Comparison of ENCODE assay signal across 22 cellular contexts in genomic region chr5:115818821-115819220, GRCh38. TPM values are rescaled to one million over a fixed set of nuclear protein-coding genes. Genes with fewer than 3 reads are reported as not detected.
DNase-seq lines count a peak whose midpoint lies in the region; ATAC-seq and TF ChIP-seq lines count a peak whose summit lies in the region.
"Had no signal": no experiment of that assay in that cellular context is flagged by ENCODE, and none has a peak within 500 bp of the region (broad histone marks: within the 10 kb centered on the region; RNA-seq: fewer than 3 reads in every experiment).

No MANE protein-coding gene starts in this region.

- H3K4me1 Mint-ChIP-seq in neural progenitor cell, result peaks cover 32% of the 10 kb centered on the region

- H3K27ac ChIP-seq in RWPE2 (ENCODE audit: poor library complexity, severe bottlenecking), result no peak overlapping the region
- no peak overlapping the region for H3K27ac ChIP-seq in neural progenitor cell
- H3K27ac ChIP-seq: HL-60, RWPE1 had no signal

- no peaks in the 10 kb centered on the region for H3K9me3 ChIP-seq in RWPE2 (ENCODE audit: severe bottlenecking)
- H3K9me3 ChIP-seq in neural progenitor cell (ENCODE audit: low read depth), result no peaks in the 10 kb centered on the region
- H3K9me3 ChIP-seq: BE2C, Caco-2 had no signal

- H3K27ac Mint-ChIP-seq in neural progenitor cell, result no peak overlapping the region
- H3K27ac Mint-ChIP-seq: CD4-positive, CD25-positive, alpha-beta regulatory T cell had no signal

- no peak for TF ChIP-seq CTCF in RWPE2 (IDR thresholded peaks at IDR 0.05; ENCODE audit: poor library complexity, severe bottlenecking)
- TF ChIP-seq CTCF in neural progenitor cell (IDR thresholded peaks at IDR 0.05), result no peak

- no peak for ATAC-seq in RWPE2 (ENCODE audit: low read depth)
- ATAC-seq in GM18870 (IDR thresholded peaks at IDR 0.05; ENCODE audit: unreplicated experiment), result no peak
- no peak for ATAC-seq in HG03135 (IDR thresholded peaks at IDR 0.05; ENCODE audit: unreplicated experiment)
- ATAC-seq: PC-3 had no signal

- H2AFZ ChIP-seq in neural progenitor cell (replicated peaks), result peak overlapping the region; percentile 65

- no peaks in the 10 kb centered on the region for H3K79me2 ChIP-seq in neural progenitor cell (ENCODE audit: low read depth)

- H3K4me2 ChIP-seq in neural progenitor cell, result no peak overlapping the region

- H3K4me3 ChIP-seq in RWPE2 (ENCODE audit: severe bottlenecking) (no peak overlapping the region), neural progenitor cell (no peak overlapping the region)

- no peak overlapping the region for H3K9ac ChIP-seq in neural progenitor cell

- H3K4me1 ChIP-seq in RWPE2 (ENCODE audit: insufficient read depth, poor library complexity, severe bottlenecking) (no peaks in the 10 kb centered on the region), neural progenitor cell (peaks cover 14% of the 10 kb centered on the region)
- H3K4me1 ChIP-seq: BE2C, Caco-2 had no signal

- H3F3A ChIP-seq in neural progenitor cell (ENCODE audit: low read depth), result peaks cover 10% of the 10 kb centered on the region

- peaks cover 58% of the 10 kb centered on the region for H3K27me3 ChIP-seq in RWPE2 (ENCODE audit: insufficient read depth, poor library complexity, severe bottlenecking)
- peaks cover 32% of the 10 kb centered on the region for H3K27me3 ChIP-seq in neural progenitor cell

- peaks cover 2% of the 10 kb centered on the region for H3K9me3 Mint-ChIP-seq in neural progenitor cell

- H4K20me1 ChIP-seq in neural progenitor cell (ENCODE audit: low read depth), result peaks cover 15% of the 10 kb centered on the region

- peaks cover 2% of the 10 kb centered on the region for H3K27me3 Mint-ChIP-seq in neural progenitor cell (ENCODE audit: insufficient read depth, low read depth)

- no peaks in the 10 kb centered on the region for H3K36me3 ChIP-seq in RWPE2 (ENCODE audit: low read depth)
- H3K36me3 ChIP-seq in neural progenitor cell, result no peaks in the 10 kb centered on the region
- H3K36me3 ChIP-seq: BE2C had no signal

- DNase-seq in Ammon's horn (ENCODE audit: low spot score) (peak; percentile 25), RWPE2 (ENCODE audit: low spot score) (peak; percentile 64), globus pallidus (ENCODE audit: low spot score) (peak; percentile 46), neural progenitor cell (ENCODE audit: low spot score) (no peak), cerebellum (ENCODE audit: low spot score) (no peak), DMS153 treated with DMSO at 0.1 percent for 48 hours (lab: John Stamatoyannopoulos, UW; ENCODE audit: unreplicated experiment) (no peak)
- DNase-seq: BE2C; Caco-2; CD4-positive, CD25-positive, alpha-beta regulatory T cell; GDM1; GOT3; NCI-H1417 treated with DMSO at 0.1 percent for 48 hours; NCI-H2029; NCI-H2171; NCI-H446 treated with DMSO at 0.1 percent for 48 hours; NCI-H82; PC-3 had no signal

- no peak overlapping the region for H3K4me3 Mint-ChIP-seq in neural progenitor cell

- peaks cover 3% of the 10 kb centered on the region for H3K36me3 Mint-ChIP-seq in neural progenitor cell
- H3K36me3 Mint-ChIP-seq: CD4-positive, CD25-positive, alpha-beta regulatory T cell had no signal

RNA-seq across cellular contexts. Expression of gene CDO1, which starts 2.4 kb away (rescaled TPM):
- total RNA-seq in neural progenitor cell (ENCODE audit: low replicate concordance) (18.4 and 21.9 TPM in 2 replicates), cerebellum (63.2 TPM)
- total RNA-seq: A172, Caco-2, PC-3 had no signal

RNA-seq across cellular contexts. Expression of gene ATG12, which starts 22.5 kb away (rescaled TPM):
- total RNA-seq in neural progenitor cell (ENCODE audit: low replicate concordance), result 50.4 and 122 TPM in 2 replicates
- total RNA-seq in cerebellum, result 72.0 TPM

RNA-seq across cellular contexts. Expression of gene AP3S1, which starts 22.9 kb away (rescaled TPM):
- total RNA-seq in neural progenitor cell (ENCODE audit: low replicate concordance) (139 and 157 TPM in 2 replicates), cerebellum (92.5 TPM)

Comparison
In these comparisons a context has a peak if more than half of its experiments do, and no peak if none do; other contexts are left out.
1. DNase-seq: peak in Ammon's horn (single experiment), RWPE2 (single experiment) and globus pallidus (single experiment); none in neural progenitor cell (single experiment), cerebellum (single experiment) and DMS153 treated with DMSO at 0.1 percent for 48 hours (single experiment).